ENCODE assay signal across 8 cellular contexts in genomic region chr1:41662656-41663437, GRCh38.
DNase-seq lines count a peak whose midpoint lies in the region; ATAC-seq and TF ChIP-seq lines count a peak whose summit lies in the region.

No MANE protein-coding gene starts in this region.

- ATAC-seq in HG03175 (IDR thresholded peaks at IDR 0.05; ENCODE audit: unreplicated experiment), result peak; percentile 32

- peaks cover 13% of the 10 kb centered on the region for H3F3A ChIP-seq in MM.1S (ENCODE audit: insufficient read depth, low read length)

- peak overlapping the region; percentile 64 to 93 (median 84) for H3K27ac ChIP-seq in BLaER1 treated with 17β-estradiol and CSF1 and Interleukin-3, amounts not matched to agents 10 nM and 100 nM
- H3K27ac ChIP-seq in ectodermal cell (ENCODE audit: insufficient read depth, low read depth, low read length, poor library complexity, severe bottlenecking) (no peak overlapping the region), mesodermal cell (ENCODE audit: low read depth, low read length, severe bottlenecking) (peak overlapping the region; percentile 71), stomach smooth muscle (ENCODE audit: low read length) (peak overlapping the region; percentile 69), MM.1S (ENCODE audit: low read length) (no peak overlapping the region)

- peak overlapping the region; percentile 85 to 100 (median 98) for H3K4me2 ChIP-seq in BLaER1 treated with 17β-estradiol and CSF1 and Interleukin-3, amounts not matched to agents 10 nM and 100 nM
- H3K4me2 ChIP-seq in MM.1S (ENCODE audit: low read depth, low read length), result no peak overlapping the region

- H2AFZ ChIP-seq in MM.1S (ENCODE audit: low read length), result no peak overlapping the region

- WGBS in ectodermal cell, 2 experiments, result 5 to 6% methylated on average over 41 of the region's 41 CpGs
- WGBS in mesodermal cell (ENCODE audit: insufficient coverage in 2 of 2), 2 experiments, result 4 to 7% methylated on average over 25 to 31 of the region's 41 CpGs

- H4K20me1 ChIP-seq in BLaER1 treated with 17β-estradiol and CSF1 and Interleukin-3, amounts not matched to agents 10 nM and 100 nM, result peaks cover 0 to 33% (median 11%) of the 10 kb centered on the region in 11 experiments; a peak in 7 of 22 replicates
- H4K20me1 ChIP-seq in MM.1S (ENCODE audit: insufficient read depth, low read length), result no peaks in the 10 kb centered on the region

- no peaks in the 10 kb centered on the region for H3K79me2 ChIP-seq in MM.1S (ENCODE audit: low read length)

- H3K9me2 ChIP-seq in MM.1S (replicated peaks; ENCODE audit: insufficient read depth, low read length), result no peaks in the 10 kb centered on the region

- H3K27me3 ChIP-seq in BLaER1 treated with 17β-estradiol and CSF1 and Interleukin-3, amounts not matched to agents 10 nM and 100 nM, result peaks cover 0 to 3% (median 0%) of the 10 kb centered on the region in 11 experiments; a peak in 1 of 22 replicates
- peaks cover 56% of the 10 kb centered on the region for H3K27me3 ChIP-seq in ectodermal cell (ENCODE audit: control insufficient read depth, insufficient read depth, low read length, poor library complexity, severe bottlenecking)
- H3K27me3 ChIP-seq in stomach smooth muscle (ENCODE audit: control insufficient read depth in 1 of 2, insufficient read depth in 2 of 2, low read length in 2 of 2), result peaks cover 0 to 2% of the 10 kb centered on the region in 2 donors
- 0 out of 2 replicates have a peak, but pooled peaks cover 3% of the 10 kb centered on the region for H3K27me3 ChIP-seq in MM.1S (replicated peaks; ENCODE audit: insufficient read depth, low read length)

- peak overlapping the region; percentile 77 to 92 (median 85) for H3K9ac ChIP-seq in BLaER1 treated with 17β-estradiol and CSF1 and Interleukin-3, amounts not matched to agents 10 nM and 100 nM
- peak overlapping the region; percentile 60 to 69 for H3K9ac ChIP-seq in stomach smooth muscle (ENCODE audit: low read length in 2 of 2)
- H3K9ac ChIP-seq in MM.1S (ENCODE audit: low read length), result no peak overlapping the region

- DNase-seq in GM19238 (ENCODE audit: insufficient read length, low spot score) (peak; percentile 65), MM.1S (no peak)
- peak; percentile 21 for DNase-seq in activated CD4-positive, CD25-positive, alpha-beta regulatory T cell treated with anti-CD3 and anti-CD28 coated beads, Interleukin-2, amount 50 U/mL, for 16 hours (ENCODE audit: low read depth, low spot score)

- peak overlapping the region; percentile 67 to 92 (median 79) for H3K4me3 ChIP-seq in BLaER1 treated with 17β-estradiol and CSF1 and Interleukin-3, amounts not matched to agents 10 nM and 100 nM
- H3K4me3 ChIP-seq in ectodermal cell (ENCODE audit: insufficient read depth, low read depth, low read length) (peak overlapping the region; percentile 56), mesodermal cell (ENCODE audit: extremely low read depth, insufficient read depth, low read length, poor library complexity, severe bottlenecking) (peak overlapping the region; percentile 52), stomach smooth muscle (ENCODE audit: low read length in 2 of 2) (peak overlapping the region; percentile 32 to 69), MM.1S (ENCODE audit: low read length) (no peak overlapping the region)

- H3K9me3 ChIP-seq in BLaER1 treated with 17β-estradiol and CSF1 and Interleukin-3, amounts not matched to agents 10 nM and 100 nM (replicated peaks in 1 of 11), result no peaks in the 10 kb centered on the region
- H3K9me3 ChIP-seq in ectodermal cell (ENCODE audit: control insufficient read depth, low read length), result no peaks in the 10 kb centered on the region
- H3K9me3 ChIP-seq in mesodermal cell (ENCODE audit: control insufficient read depth, low read length), result no peaks in the 10 kb centered on the region
- no peaks in the 10 kb centered on the region for H3K9me3 ChIP-seq in stomach smooth muscle (ENCODE audit: control insufficient read depth in 2 of 2, low read length in 2 of 2)
- H3K9me3 ChIP-seq in MM.1S (replicated peaks; ENCODE audit: insufficient read depth, low read length), result no peaks in the 10 kb centered on the region

- H3K4me1 ChIP-seq in BLaER1 treated with 17β-estradiol and CSF1 and Interleukin-3, amounts not matched to agents 10 nM and 100 nM, result peaks cover 71 to 93% (median 88%) of the 10 kb centered on the region in 10 experiments
- peaks cover 7% of the 10 kb centered on the region for H3K4me1 ChIP-seq in ectodermal cell (ENCODE audit: control insufficient read depth, insufficient read depth, low read length)
- H3K4me1 ChIP-seq in mesodermal cell (ENCODE audit: control insufficient read depth, insufficient read depth, low read length, poor library complexity, severe bottlenecking), result peaks cover 32% of the 10 kb centered on the region
- H3K4me1 ChIP-seq in stomach smooth muscle (ENCODE audit: control insufficient read depth, insufficient read depth, low read length), result peaks cover 14% of the 10 kb centered on the region
- H3K4me1 ChIP-seq in MM.1S (ENCODE audit: low read length), result peaks cover 34% of the 10 kb centered on the region

- no peak for TF ChIP-seq CTCF in MM.1S (IDR thresholded peaks at IDR 0.05; ENCODE audit: low read length)

- H3K36me3 ChIP-seq in BLaER1 treated with 17β-estradiol and CSF1 and Interleukin-3, amounts not matched to agents 10 nM and 100 nM, result 0 out of 22 replicates have a peak, but pooled peaks cover 0 to 5% (median 0%) of the 10 kb centered on the region in 11 experiments
- H3K36me3 ChIP-seq in ectodermal cell (ENCODE audit: control insufficient read depth, insufficient read depth, low read length) (no peaks in the 10 kb centered on the region), mesodermal cell (ENCODE audit: control insufficient read depth, insufficient read depth, low read length) (no peaks in the 10 kb centered on the region), stomach smooth muscle (ENCODE audit: control insufficient read depth in 2 of 2, insufficient read depth in 2 of 2, low read length in 2 of 2) (no peaks in the 10 kb centered on the region), MM.1S (replicated peaks; ENCODE audit: insufficient read depth, low read length) (no peaks in the 10 kb centered on the region)

Comparison
In these comparisons a context has a peak if more than half of its experiments do, and no peak if none do; other contexts are left out.
1. H3K27ac ChIP-seq: peak in BLaER1 treated with 17β-estradiol and CSF1 and Interleukin-3, amounts not matched to agents 10 nM and 100 nM (11 of 11), mesodermal cell (single experiment) and stomach smooth muscle (single experiment); none in ectodermal cell (single experiment) and MM.1S (single experiment).